9 cellular contexts compared by ENCODE assay signal in the genomic region with DNA sequence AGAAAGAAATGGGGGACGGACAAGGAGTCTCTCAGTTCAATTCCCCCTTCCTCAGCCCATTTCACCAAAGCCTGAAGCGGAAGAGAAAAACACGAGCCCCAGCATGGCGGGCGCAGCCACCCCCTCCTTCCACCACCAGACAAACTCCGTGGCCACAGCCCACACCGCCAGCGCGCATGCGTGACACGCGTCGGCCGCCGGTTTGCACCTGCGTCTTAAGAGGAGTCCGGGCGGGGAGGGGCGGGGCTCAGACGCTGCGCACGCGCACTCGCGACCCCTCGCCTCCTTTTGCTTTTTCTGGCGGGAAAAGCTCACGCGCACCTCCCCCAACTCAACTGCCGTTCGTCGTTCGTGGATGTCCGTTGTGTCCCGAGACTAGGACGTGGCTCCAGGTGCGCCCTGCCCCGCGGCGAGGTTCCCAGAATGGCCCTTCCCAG. TPM values are rescaled to one million over a fixed set of nuclear protein-coding genes. Genes with fewer than 3 reads are reported as not detected.
DNase-seq lines count a peak whose midpoint lies in the region; ATAC-seq lines count a peak whose summit lies in the region.
"Had no signal": no experiment of that assay in that cellular context is flagged by ENCODE, and none has a peak within 500 bp of the region (broad histone marks: within the 10 kb centered on the region; RNA-seq: fewer than 3 reads in every experiment).

A gene with protein sequence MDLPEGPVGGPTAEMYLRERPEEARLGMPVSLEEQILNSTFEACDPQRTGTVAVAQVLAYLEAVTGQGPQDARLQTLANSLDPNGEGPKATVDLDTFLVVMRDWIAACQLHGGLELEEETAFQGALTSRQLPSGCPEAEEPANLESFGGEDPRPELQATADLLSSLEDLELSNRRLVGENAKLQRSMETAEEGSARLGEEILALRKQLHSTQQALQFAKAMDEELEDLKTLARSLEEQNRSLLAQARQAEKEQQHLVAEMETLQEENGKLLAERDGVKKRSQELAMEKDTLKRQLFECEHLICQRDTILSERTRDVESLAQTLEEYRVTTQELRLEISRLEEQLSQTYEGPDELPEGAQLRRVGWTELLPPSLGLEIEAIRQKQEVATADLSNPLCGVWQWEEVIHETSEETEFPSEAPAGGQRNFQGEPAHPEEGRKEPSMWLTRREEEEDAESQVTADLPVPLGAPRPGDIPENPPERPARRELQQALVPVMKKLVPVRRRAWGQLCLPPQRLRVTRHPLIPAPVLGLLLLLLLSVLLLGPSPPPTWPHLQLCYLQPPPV (plus strand): TSS at position 314 of the 437 bp plus-strand sequence. CDS start 2,635 bp downstream, outside the sequence.

- ATAC-seq in naive B cell (ENCODE audit: low read depth in 2 of 2) (peak; percentile 29 to 63), HG03565 (IDR thresholded peaks at IDR 0.05; ENCODE audit: unreplicated experiment) (no peak)

- no peaks in the 10 kb centered on the region for H3K36me3 Mint-ChIP-seq in naive B cell
- H3K36me3 Mint-ChIP-seq in stimulated activated naive CD8-positive, alpha-beta T cell treated with anti-CD3 and anti-CD28 coated beads, Interleukin-15, Interleukin-2, amounts not matched to agents 100 ng/mL and 50 ng/mL, for 24 hours (ENCODE audit: low read depth) = no peaks in the 10 kb centered on the region

- H3K27ac Mint-ChIP-seq in naive B cell = peak within 1 kb of the TSS; percentile 75 to 98 (median 93)
- H3K27ac Mint-ChIP-seq in stimulated activated naive CD8-positive, alpha-beta T cell treated with anti-CD3 and anti-CD28 coated beads, Interleukin-15, Interleukin-2, amounts not matched to agents 100 ng/mL and 50 ng/mL, for 24 hours = peak within 1 kb of the TSS; percentile 71

- in situ Hi-C loops in KBM-7 (cut with MboI; ENCODE audit: low pct_unique_long_range_greater_than_20kb, low sequenced_read_pairs) = no loop called here

- no peak within 1 kb of the TSS for H3K27ac ChIP-seq in caudate nucleus (ENCODE audit: low read depth, low read length)

- peaks cover 30 to 51% (median 44%) of the 10 kb centered on the region in 3 donors for H3K4me1 Mint-ChIP-seq in naive B cell
- H3K4me1 Mint-ChIP-seq in stimulated activated naive CD8-positive, alpha-beta T cell treated with anti-CD3 and anti-CD28 coated beads, Interleukin-15, Interleukin-2, amounts not matched to agents 100 ng/mL and 50 ng/mL, for 24 hours (ENCODE audit: low read depth) = peaks cover 18% of the 10 kb centered on the region

- H3K9me3 Mint-ChIP-seq in naive B cell = peaks cover 0 to 4% (median 0%) of the 10 kb centered on the region in 7 donors
- H3K9me3 Mint-ChIP-seq in stimulated activated naive CD8-positive, alpha-beta T cell treated with anti-CD3 and anti-CD28 coated beads, Interleukin-15, Interleukin-2, amounts not matched to agents 100 ng/mL and 50 ng/mL, for 24 hours = no peaks in the 10 kb centered on the region

- H3K27me3 Mint-ChIP-seq in naive B cell = no peaks in the 10 kb centered on the region
- peaks cover 10% of the 10 kb centered on the region for H3K27me3 Mint-ChIP-seq in stimulated activated naive CD8-positive, alpha-beta T cell treated with anti-CD3 and anti-CD28 coated beads, Interleukin-15, Interleukin-2, amounts not matched to agents 100 ng/mL and 50 ng/mL, for 24 hours

- peak; percentile 60 to 62 for DNase-seq in NCI-H2081 (lab: John Stamatoyannopoulos, UW)
- DNase-seq in NCI-H2081 treated with DMSO at 0.1 percent for 48 hours (lab: John Stamatoyannopoulos, UW) = no peak
- peak; percentile 33 to 83 (median 74) for DNase-seq in activated CD4-positive, CD25-positive, alpha-beta regulatory T cell (lab: John Stamatoyannopoulos, UW)
- DNase-seq in caudate nucleus (lab: John Stamatoyannopoulos, UW) = peak in 31 of 61 donors; percentile 2 to 71 (median 12)
- peak; percentile 83 for DNase-seq in naive B cell
- no peak for DNase-seq in KBM-7

- peak within 1 kb of the TSS; percentile 27 to 87 (median 66) for H3K4me3 Mint-ChIP-seq in naive B cell
- peak within 1 kb of the TSS; percentile 65 for H3K4me3 Mint-ChIP-seq in stimulated activated naive CD8-positive, alpha-beta T cell treated with anti-CD3 and anti-CD28 coated beads, Interleukin-15, Interleukin-2, amounts not matched to agents 100 ng/mL and 50 ng/mL, for 24 hours

RNA-seq across cellular contexts. Expression of the gene that starts here (rescaled TPM):
- polyA plus RNA-seq in naive B cell (ENCODE audit: low read depth in 6 of 6) = not detected
- polyA plus RNA-seq: AG04450 had no signal

Comparison
In these comparisons a context has a peak if more than half of its experiments do, and no peak if none do; other contexts are left out.
1. DNase-seq: peak in NCI-H2081 (2 of 2), activated CD4-positive, CD25-positive, alpha-beta regulatory T cell (4 of 4) and caudate nucleus (31 of 61); none in NCI-H2081 treated with DMSO at 0.1 percent for 48 hours (single experiment) and KBM-7 (single experiment).
2. Peak in DNase-seq and ATAC-seq in naive B cell; RNA of the gene not detected or under 1 TPM.